26 cellular contexts compared by ENCODE assay signal in genomic region chr9:94787268-94787667, GRCh38.
"Had no signal": no experiment of that assay in that cellular context is flagged by ENCODE, and none has a peak within 500 bp of the region (broad histone marks: within the 10 kb centered on the region; RNA-seq: fewer than 3 reads in every experiment).

No MANE protein-coding gene starts in this region.

- ATAC-seq: activated CD8-positive, alpha-beta memory T cell treated with anti-CD3 and anti-CD28 coated beads, Interleukin-2, amount 10 ng/mL, durations not matched to agents 7 days and 5 days; left lung; naive thymus-derived CD8-positive, alpha-beta T cell; stimulated activated naive B cell treated with anti-CD40 and anti-IgM and Interleukin-4, amounts not matched to agents 10 μg/mL and 1 μg/mL and 100 μg/mL, for 72 hours had no signal

- DNase-seq: activated CD4-positive, alpha-beta T cell treated with anti-CD3 and anti-CD28 coated beads for 36 hours; activated CD4-positive, alpha-beta T cell treated with anti-CD3 and anti-CD28 coated beads, Interleukin-2, amount 50 U/mL, for 4 hours; activated CD8-positive, alpha-beta memory T cell treated with anti-CD3 and anti-CD28 coated beads, Interleukin-2, amount 10 ng/mL, durations not matched to agents 7 days and 5 days; activated naive CD4-positive, alpha-beta T cell; activated naive CD8-positive, alpha-beta T cell treated with anti-CD3 and anti-CD28 coated beads, Interleukin-2, amount 10 ng/mL, durations not matched to agents 7 days and 5 days; effector CD4-positive, alpha-beta T cell; foreskin fibroblast; immature natural killer cell; kidney glomerular epithelial cell; left lung; naive thymus-derived CD8-positive, alpha-beta T cell; retina; sigmoid colon; stimulated activated CD4-positive, alpha-beta T cell treated with anti-CD3 and anti-CD28 coated beads, Interleukin-2, amount 100 ng/mL, for 48 hours; stimulated activated CD8-positive, alpha-beta memory T cell treated with anti-CD3 and anti-CD28 coated beads, Interleukin-4, amount 100 ng/mL, for 48 hours; stimulated activated naive B cell treated with anti-CD40 and anti-IgM and Interleukin-4, amounts not matched to agents 10 μg/mL and 1 μg/mL and 100 μg/mL, for 72 hours; T-helper 1 cell; T-helper 9 cell had no signal

- H3K4me1 Mint-ChIP-seq: activated T-helper 17 cell treated with anti-CD3 and anti-CD28 coated beads, Interleukin-2, amount 50 U/mL, for 72 hours had no signal

- H3K4me3 ChIP-seq: left lung, lung, neural progenitor cell, sigmoid colon, SJSA1, thoracic aorta had no signal

- H3K27me3 Mint-ChIP-seq: activated CD4-positive, alpha-beta T cell treated with anti-CD3 and anti-CD28 coated beads for 36 hours; activated CD8-positive, alpha-beta memory T cell treated with anti-CD3 and anti-CD28 coated beads, Interleukin-2, amount 10 ng/mL, durations not matched to agents 7 days and 5 days; activated naive CD8-positive, alpha-beta T cell treated with anti-CD3 and anti-CD28 coated beads, Interleukin-2, amount 10 ng/mL, durations not matched to agents 7 days and 5 days; activated T-helper 17 cell treated with anti-CD3 and anti-CD28 coated beads, Interleukin-2, amount 50 U/mL, for 72 hours; brain; dendritic cell treated with granulocyte-macrophage colony-stimulating factor and Interleukin-4, amounts not matched to agents 40 ng/mL and 50 ng/mL, for 4 days; naive thymus-derived CD8-positive, alpha-beta T cell; stimulated activated naive B cell treated with anti-CD40 and anti-IgM and Interleukin-4, amounts not matched to agents 10 μg/mL and 1 μg/mL and 100 μg/mL, for 72 hours; type B pancreatic cell had no signal

- H3K4me3 Mint-ChIP-seq: activated CD4-positive, alpha-beta T cell treated with anti-CD3 and anti-CD28 coated beads for 36 hours; activated CD8-positive, alpha-beta memory T cell treated with anti-CD3 and anti-CD28 coated beads, Interleukin-2, amount 10 ng/mL, durations not matched to agents 7 days and 5 days; activated naive CD8-positive, alpha-beta T cell treated with anti-CD3 and anti-CD28 coated beads, Interleukin-2, amount 10 ng/mL, durations not matched to agents 7 days and 5 days; activated T-helper 17 cell treated with anti-CD3 and anti-CD28 coated beads, Interleukin-2, amount 50 U/mL, for 72 hours; brain; dendritic cell treated with granulocyte-macrophage colony-stimulating factor and Interleukin-4, amounts not matched to agents 40 ng/mL and 50 ng/mL, for 4 days; naive thymus-derived CD8-positive, alpha-beta T cell; neural progenitor cell; stimulated activated naive B cell treated with anti-CD40 and anti-IgM and Interleukin-4, amounts not matched to agents 10 μg/mL and 1 μg/mL and 100 μg/mL, for 72 hours; type B pancreatic cell had no signal

- H3K27ac ChIP-seq: left lung, neural progenitor cell, sigmoid colon, SJSA1 had no signal

- H3K9me3 Mint-ChIP-seq: activated naive CD8-positive, alpha-beta T cell treated with anti-CD3 and anti-CD28 coated beads, Interleukin-2, amount 10 ng/mL, durations not matched to agents 7 days and 5 days; activated T-helper 17 cell treated with anti-CD3 and anti-CD28 coated beads, Interleukin-2, amount 50 U/mL, for 72 hours; brain; dendritic cell treated with granulocyte-macrophage colony-stimulating factor and Interleukin-4, amounts not matched to agents 40 ng/mL and 50 ng/mL, for 4 days; immature natural killer cell; naive thymus-derived CD8-positive, alpha-beta T cell; neural progenitor cell; stimulated activated naive B cell treated with anti-CD40 and anti-IgM and Interleukin-4, amounts not matched to agents 10 μg/mL and 1 μg/mL and 100 μg/mL, for 72 hours; type B pancreatic cell had no signal

- H3K27ac Mint-ChIP-seq: activated CD4-positive, alpha-beta T cell treated with anti-CD3 and anti-CD28 coated beads for 36 hours; activated CD8-positive, alpha-beta memory T cell treated with anti-CD3 and anti-CD28 coated beads, Interleukin-2, amount 10 ng/mL, durations not matched to agents 7 days and 5 days; activated naive CD8-positive, alpha-beta T cell treated with anti-CD3 and anti-CD28 coated beads, Interleukin-2, amount 10 ng/mL, durations not matched to agents 7 days and 5 days; activated T-helper 17 cell treated with anti-CD3 and anti-CD28 coated beads, Interleukin-2, amount 50 U/mL, for 72 hours; dendritic cell treated with granulocyte-macrophage colony-stimulating factor and Interleukin-4, amounts not matched to agents 40 ng/mL and 50 ng/mL, for 4 days; immature natural killer cell; neural progenitor cell; stimulated activated naive B cell treated with anti-CD40 and anti-IgM and Interleukin-4, amounts not matched to agents 10 μg/mL and 1 μg/mL and 100 μg/mL, for 72 hours; type B pancreatic cell had no signal
